ENCODE assay signal across 8 cellular contexts in the genomic region with DNA sequence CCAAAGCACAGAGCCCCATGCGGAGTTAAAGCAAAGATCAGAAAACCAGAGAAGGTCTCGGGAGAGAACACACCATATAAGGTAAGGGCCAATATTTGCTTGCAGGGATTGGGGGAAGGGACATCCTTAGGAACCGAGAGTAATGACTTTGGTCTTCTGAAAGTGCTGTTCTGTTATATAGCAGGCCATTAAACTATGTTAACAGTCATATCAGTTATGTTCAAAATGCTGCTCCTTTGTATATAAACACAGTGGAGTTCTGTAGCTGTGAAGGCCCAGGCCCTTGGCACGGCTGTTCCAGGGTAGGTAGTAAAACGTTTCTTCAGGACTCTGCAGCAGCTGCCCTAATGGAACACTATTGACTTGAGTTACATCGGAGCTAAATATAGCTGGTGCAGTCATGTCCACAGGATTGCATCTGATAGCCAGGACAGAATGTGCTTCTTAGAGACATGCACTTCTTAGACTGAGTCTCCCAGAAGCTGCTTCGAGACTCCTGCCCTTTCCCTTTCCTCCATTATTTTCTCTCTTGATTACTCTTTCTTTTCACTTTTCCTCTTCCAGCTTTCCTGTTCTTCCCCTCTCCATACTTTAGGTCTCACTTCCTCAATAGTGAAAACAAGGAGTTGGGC.
A peak's percentile ranks its signal among the peaks of the same experiment; 100 is the strongest.
DNase-seq lines count a peak whose midpoint lies in the region; ATAC-seq and TF ChIP-seq lines count a peak whose summit lies in the region.

No MANE protein-coding gene starts in this region.

- no peak overlapping the region for H3K4me2 ChIP-seq in parathyroid adenoma (ENCODE audit: low read length)

- H3K4me3 Mint-ChIP-seq in T-cell: no peak overlapping the region

- no peak overlapping the region for H3K27ac Mint-ChIP-seq in T-cell

- no peak overlapping the region for H3K9ac ChIP-seq in parathyroid adenoma

- no peak overlapping the region for H3K4me3 ChIP-seq in fibroblast of the aortic adventitia (ENCODE audit: low read depth, low read length)
- no peak overlapping the region for H3K4me3 ChIP-seq in parathyroid adenoma (ENCODE audit: low read depth, low read length)

- DNase-seq in EH (ENCODE audit: low read depth): peak; percentile 63
- peak; percentile 38 for DNase-seq in NCI-H2029 treated with DMSO at 0.1 percent for 48 hours (lab: John Stamatoyannopoulos, UW)
- peak; percentile 72 for DNase-seq in fibroblast of the aortic adventitia (ENCODE audit: low read depth)
- DNase-seq in stimulated activated CD4-positive, alpha-beta T cell treated with anti-CD3 and anti-CD28 coated beads, Interleukin-12 subunit alpha, Interleukin-12 subunit beta, amount 100 ng/mL, for 4 hours: no peak
- DNase-seq in NCI-H526 (lab: John Stamatoyannopoulos, UW): no peak
- no peak for DNase-seq in omental fat pad (ENCODE audit: low spot score)
- no peak for DNase-seq in T-cell

- peaks cover 0 to 2% of the 10 kb centered on the region in 2 donors for H3K27me3 Mint-ChIP-seq in T-cell

- H2AFZ ChIP-seq in parathyroid adenoma: peak overlapping the region; percentile 10

- H3K79me2 ChIP-seq in parathyroid adenoma: peaks cover under 1% of the 10 kb centered on the region

- H3K4me1 Mint-ChIP-seq in T-cell: peaks cover 0 to 22% (median 5%) of the 10 kb centered on the region in 3 donors

- no peaks in the 10 kb centered on the region for H3K27me3 ChIP-seq in parathyroid adenoma (ENCODE audit: control insufficient read depth, insufficient read depth, low read length)

- no peaks in the 10 kb centered on the region for H3K9me3 ChIP-seq in parathyroid adenoma (ENCODE audit: control insufficient read depth, low read length)

- H3K36me3 Mint-ChIP-seq in T-cell: no peaks in the 10 kb centered on the region

- H3K4me1 ChIP-seq in parathyroid adenoma: peaks cover 11% of the 10 kb centered on the region

- CTCF ChIA-PET in T-cell (lab: Charles Lee): no interaction called here

- peak overlapping the region; percentile 70 for H3K27ac ChIP-seq in parathyroid adenoma

- ATAC-seq in omental fat pad (ENCODE audit: low FRiP score) (no peak), T-cell (replicated peaks in 1 of 4) (no peak)

- no peak for TF ChIP-seq CTCF in fibroblast of the aortic adventitia (IDR thresholded peaks at IDR 0.05; ENCODE audit: insufficient read depth, low read length)
- TF ChIP-seq CTCF in parathyroid adenoma (IDR thresholded peaks at IDR 0.05): no peak
- TF ChIP-seq CTCF in omental fat pad (IDR thresholded peaks at IDR 0.05): no peak

- no peaks in the 10 kb centered on the region for H3K36me3 ChIP-seq in parathyroid adenoma (ENCODE audit: control insufficient read depth, insufficient read depth, low read length)

- peaks cover 0 to 4% (median 3%) of the 10 kb centered on the region in 3 donors for H3K9me3 Mint-ChIP-seq in T-cell

- POLR2A ChIA-PET in T-cell (lab: Charles Lee): interaction anchor here in 1 of 2 donors (0.6 kb wide), 1 partner anchor 12 kb away, joined by 3 read pairs; no protein-coding TSS in a partner anchor

Comparison
In these comparisons a context has a peak if more than half of its experiments do, and no peak if none do; other contexts are left out.
1. DNase-seq: peak in EH (single experiment), NCI-H2029 treated with DMSO at 0.1 percent for 48 hours (single experiment) and fibroblast of the aortic adventitia (single experiment); none in stimulated activated CD4-positive, alpha-beta T cell treated with anti-CD3 and anti-CD28 coated beads, Interleukin-12 subunit alpha, Interleukin-12 subunit beta, amount 100 ng/mL, for 4 hours (single experiment), NCI-H526 (0 of 2), omental fat pad (single experiment) and T-cell (0 of 34).